Comparison of ENCODE assay signal across 8 cellular contexts in the genomic region with DNA sequence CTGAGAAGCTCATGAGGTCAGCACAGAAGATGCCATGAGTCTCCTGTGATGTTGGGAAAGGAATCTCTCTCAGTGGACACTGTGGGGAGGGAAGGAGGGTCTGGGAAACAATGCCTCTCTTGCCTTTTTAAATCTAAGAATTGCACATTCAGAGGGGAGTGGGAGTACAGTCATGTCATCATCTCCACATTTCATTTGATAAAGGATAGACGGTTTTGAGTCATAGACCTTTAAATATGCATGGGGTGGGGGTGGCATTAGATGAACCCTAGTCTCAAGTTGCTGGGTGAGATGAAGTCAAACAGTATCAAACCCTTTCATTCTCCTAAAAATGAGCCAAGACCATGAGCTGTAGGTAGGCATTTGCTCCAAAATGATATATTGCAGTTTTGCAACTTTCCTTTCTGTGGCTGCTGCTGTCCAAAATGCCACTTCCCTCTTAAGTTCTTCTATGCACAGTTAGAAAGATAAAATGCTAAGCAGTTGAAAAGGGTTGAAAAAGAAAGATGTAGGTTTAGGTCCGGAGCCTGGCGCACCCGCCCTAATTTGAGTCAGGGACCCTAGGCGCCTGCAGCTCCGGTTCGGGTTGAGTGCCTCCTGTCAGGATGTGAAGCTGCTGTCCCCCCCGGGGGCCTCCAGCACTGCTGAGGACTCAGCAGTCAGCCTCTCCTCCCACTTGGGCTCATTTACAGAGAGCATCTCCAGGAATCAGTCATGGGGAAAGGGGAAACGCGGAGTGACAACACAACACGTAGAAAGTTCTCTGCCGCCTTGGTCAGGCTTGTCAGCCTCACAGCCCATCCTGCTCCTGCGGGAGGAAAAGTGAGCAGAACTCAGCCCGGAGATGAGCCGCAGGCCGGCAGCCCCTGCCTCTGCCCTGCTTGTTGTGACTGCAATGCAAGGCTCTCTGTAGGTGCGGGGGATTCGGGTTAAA.
DNase-seq lines count a peak whose midpoint lies in the region; ATAC-seq, FAIRE-seq and TF ChIP-seq lines count a peak whose summit lies in the region.

No MANE protein-coding gene starts in this region.

- H3K36me3 ChIP-seq in KMS-11 (ENCODE audit: insufficient read depth) (no peaks in the 10 kb centered on the region), small intestine (ENCODE audit: control insufficient read depth in 2 of 2, insufficient read depth in 2 of 2, low read length in 2 of 2) (no peaks in the 10 kb centered on the region)

- H3K27ac ChIP-seq in KMS-11 (no peak overlapping the region), foreskin keratinocyte (no peak overlapping the region), small intestine (ENCODE audit: low read depth in 1 of 2, low read length in 1 of 2) (peak overlapping the region; percentile 38 to 84)

- DNase-seq in GM13977 (ENCODE audit: low spot score) (peak; percentile 26), foreskin keratinocyte (no peak), small intestine (no peak), DMS 273 (lab: John Stamatoyannopoulos, UW; ENCODE audit: unreplicated experiment) (no peak), 8988T (no peak)
- DNase-seq in activated CD8-positive, alpha-beta memory T cell treated with anti-CD3 and anti-CD28 coated beads for 24 hours, result peak; percentile 77

- TF ChIP-seq CTCF in GM13977 (IDR thresholded peaks at IDR 0.05; ENCODE audit: extremely low read depth, insufficient read depth, missing control alignments), result no peak
- TF ChIP-seq CTCF in KMS-11 (conservative IDR thresholded peaks at IDR 0.05; ENCODE audit: low read depth, low read length), result no peak
- no peak for TF ChIP-seq CTCF in foreskin keratinocyte (conservative IDR thresholded peaks at IDR 0.05)

- H3K4me1 ChIP-seq in KMS-11 (ENCODE audit: low read depth, poor library complexity, severe bottlenecking), result no peaks in the 10 kb centered on the region
- peaks cover 16% of the 10 kb centered on the region for H3K4me1 ChIP-seq in foreskin keratinocyte
- H3K4me1 ChIP-seq in small intestine (ENCODE audit: control insufficient read depth in 2 of 2, insufficient read depth in 1 of 2, low read depth in 1 of 2, low read length in 1 of 2), result peaks cover 6 to 10% of the 10 kb centered on the region in 2 donors

- peak overlapping the region; percentile 55 for H2AFZ ChIP-seq in KMS-11 (ENCODE audit: low read depth)

- FAIRE-seq in small intestine (lab: Jason Lieb, UNC), result no peak

- H3K9me3 ChIP-seq in small intestine (ENCODE audit: control insufficient read depth, low read depth), result no peaks in the 10 kb centered on the region

- no peaks in the 10 kb centered on the region for H3K27me3 ChIP-seq in KMS-11 (ENCODE audit: insufficient read depth, low read depth)
- H3K27me3 ChIP-seq in foreskin keratinocyte, result no peaks in the 10 kb centered on the region
- H3K27me3 ChIP-seq in small intestine (ENCODE audit: control insufficient read depth in 2 of 2, insufficient read depth in 2 of 2, low read length in 2 of 2), result no peaks in the 10 kb centered on the region

- H3K79me2 ChIP-seq in KMS-11 (ENCODE audit: insufficient read depth, low read depth), result no peaks in the 10 kb centered on the region

- WGBS in small intestine, 3 donors, result 43 to 72% (median 57%) methylated on average over 18 of the region's 18 CpGs

- peak overlapping the region; percentile 37 for H3K4me2 ChIP-seq in KMS-11

- no peak overlapping the region for H3K9ac ChIP-seq in KMS-11

- ATAC-seq in foreskin keratinocyte (peak; percentile 23), GM18861 (IDR thresholded peaks at IDR 0.05; ENCODE audit: unreplicated experiment) (no peak)

- no peak overlapping the region for H3K4me3 ChIP-seq in KMS-11 (IDR thresholded peaks at IDR 0.05; ENCODE audit: insufficient read depth, low read depth, low read length)
- peak overlapping the region in 1 of 2 donors; percentile 23 for H3K4me3 ChIP-seq in small intestine (ENCODE audit: low read depth in 1 of 2, low read length in 2 of 2)

- H4K20me1 ChIP-seq in KMS-11 (ENCODE audit: insufficient read depth), result no peaks in the 10 kb centered on the region

- in situ Hi-C loops in GM13977 (cut with MboI; ENCODE audit: low pct_unique_long_range_greater_than_20kb, low sequenced_read_pairs, unreplicated experiment), result no loop called here

Comparison
In these comparisons a context has a peak if more than half of its experiments do, and no peak if none do; other contexts are left out.
1. DNase-seq: peak in GM13977 (single experiment) and activated CD8-positive, alpha-beta memory T cell treated with anti-CD3 and anti-CD28 coated beads for 24 hours (single experiment); none in foreskin keratinocyte (0 of 2), small intestine (single experiment), DMS 273 (single experiment) and 8988T (single experiment).
2. H3K27ac ChIP-seq: peak in small intestine (2 of 2); none in KMS-11 (single experiment) and foreskin keratinocyte (single experiment).